In genomic region chrX:133265331-133265730, GRCh38 we compare ENCODE assay signal across 19 cellular contexts. TPM values are rescaled to one million over a fixed set of nuclear protein-coding genes. Genes with fewer than 3 reads are reported as not detected.
DNase-seq lines count a peak whose midpoint lies in the region; ATAC-seq and TF ChIP-seq lines count a peak whose summit lies in the region.
"Had no signal": no experiment of that assay in that cellular context is flagged by ENCODE, and none has a peak within 500 bp of the region (broad histone marks: within the 10 kb centered on the region; RNA-seq: fewer than 3 reads in every experiment).

No MANE protein-coding gene starts in this region.

- peak overlapping the region; percentile 24 for H4K91ac ChIP-seq in trophoblast cell (ENCODE audit: low read depth, low read length)

- H3K4me3 ChIP-seq in GM23338 (0 out of 2 replicates have a peak overlapping the region, but pooled peaks have one; percentile 22), astrocyte of the cerebellum (ENCODE audit: low read depth, low read length) (no peak overlapping the region), trophoblast cell (ENCODE audit: low read depth, low read length) (no peak overlapping the region)
- H3K4me3 ChIP-seq: spleen, stomach had no signal

- H3K27me3 Mint-ChIP-seq in GM23338 (ENCODE audit: insufficient read depth, low read depth, poor library complexity) = peaks cover 3% of the 10 kb centered on the region
- H3K27me3 Mint-ChIP-seq: activated naive CD4-positive, alpha-beta T cell treated with anti-CD3 and anti-CD28 coated beads, Interleukin-2, amount 10 ng/mL, durations not matched to agents 7 days and 5 days had no signal

- no peak for TF ChIP-seq CTCF in GM23338 (conservative IDR thresholded peaks at IDR 0.05; ENCODE audit: low read depth in 2 of 2)
- TF ChIP-seq CTCF in astrocyte of the cerebellum (IDR thresholded peaks at IDR 0.05; ENCODE audit: low read depth, low read length, missing control alignments) = no peak

- H2BK120ac ChIP-seq in trophoblast cell (ENCODE audit: insufficient read depth, low read length, poor library complexity) = peak overlapping the region; percentile 33

- H3K79me1 ChIP-seq in trophoblast cell (ENCODE audit: low read length) = no peaks in the 10 kb centered on the region

- no peak overlapping the region for H3K18ac ChIP-seq in trophoblast cell (ENCODE audit: low read length)

- no peaks in the 10 kb centered on the region for H3K36me3 ChIP-seq in GM23338 (ENCODE audit: insufficient read depth)
- no peaks in the 10 kb centered on the region for H3K36me3 ChIP-seq in trophoblast cell (ENCODE audit: control insufficient read depth in 1 of 2, insufficient read depth in 2 of 2, low read length in 2 of 2)
- H3K36me3 ChIP-seq: spleen, stomach had no signal

- H4K8ac ChIP-seq in trophoblast cell (ENCODE audit: low read depth, low read length) = no peak overlapping the region

- no peak overlapping the region for H3K4ac ChIP-seq in trophoblast cell (ENCODE audit: low read depth, low read length)

- WGBS in trophoblast cell (ENCODE audit: extremely low coverage, insufficient coverage, insufficient read length) = no CpG with 5 or more reads among the region's 13 CpGs

- no peak overlapping the region for H2BK12ac ChIP-seq in trophoblast cell (ENCODE audit: low read length)

- no peak overlapping the region for H3K9ac ChIP-seq in trophoblast cell (ENCODE audit: low read length)

- no peaks in the 10 kb centered on the region for H3K9me3 ChIP-seq in trophoblast cell (ENCODE audit: insufficient read depth, low read depth, low read length)
- H3K9me3 ChIP-seq: spleen, stomach had no signal

- no peak overlapping the region for H4K12ac ChIP-seq in trophoblast cell (ENCODE audit: low read depth, low read length)

- H3K36me3 Mint-ChIP-seq in GM23338 (ENCODE audit: low read depth) = no peaks in the 10 kb centered on the region
- H3K36me3 Mint-ChIP-seq: activated naive CD4-positive, alpha-beta T cell treated with anti-CD3 and anti-CD28 coated beads, Interleukin-2, amount 10 ng/mL, durations not matched to agents 7 days and 5 days had no signal

- no peaks in the 10 kb centered on the region for H3K9me3 Mint-ChIP-seq in GM23338
- H3K9me3 Mint-ChIP-seq: activated naive CD4-positive, alpha-beta T cell treated with anti-CD3 and anti-CD28 coated beads, Interleukin-2, amount 10 ng/mL, durations not matched to agents 7 days and 5 days had no signal

- no peak overlapping the region for H2BK5ac ChIP-seq in trophoblast cell (ENCODE audit: low read depth, low read length, poor library complexity)

- no peak overlapping the region for H3K4me3 Mint-ChIP-seq in GM23338
- H3K4me3 Mint-ChIP-seq: activated naive CD4-positive, alpha-beta T cell treated with anti-CD3 and anti-CD28 coated beads, Interleukin-2, amount 10 ng/mL, durations not matched to agents 7 days and 5 days had no signal

- H3K79me2 ChIP-seq in GM23338 (replicated peaks; ENCODE audit: insufficient read depth) (no peaks in the 10 kb centered on the region), trophoblast cell (ENCODE audit: control insufficient read depth, insufficient read depth, low read length, poor library complexity) (no peaks in the 10 kb centered on the region)

- H3K9me2 ChIP-seq in GM23338 (ENCODE audit: insufficient read depth) = no peaks in the 10 kb centered on the region

- in situ Hi-C loops in astrocyte of the cerebellum (cut with HindIII; ENCODE audit: low sequenced_read_pairs) = no loop called here

- no peak overlapping the region for H3K23ac ChIP-seq in trophoblast cell (ENCODE audit: low read length)

- no peaks in the 10 kb centered on the region for H4K20me1 ChIP-seq in GM23338 (replicated peaks; ENCODE audit: insufficient read depth)

- 0 out of 2 replicates have a peak, but pooled peaks cover 2% of the 10 kb centered on the region for H3F3A ChIP-seq in GM23338 (replicated peaks; ENCODE audit: low read depth)

- ATAC-seq in GM23338 (peak; percentile 93), HG03039 (IDR thresholded peaks at IDR 0.05; ENCODE audit: unreplicated experiment) (no peak), GM21528 (IDR thresholded peaks at IDR 0.05; ENCODE audit: low FRiP score, unreplicated experiment) (no peak)
- ATAC-seq: PC-3, SK-N-SH treated with all-trans-retinoic acid at 6 μM for 48 hours had no signal

- H3K14ac ChIP-seq in trophoblast cell (ENCODE audit: low read length) = no peak overlapping the region

- H3K4me1 ChIP-seq in GM23338 (ENCODE audit: insufficient read depth) (peaks cover 8% of the 10 kb centered on the region), trophoblast cell (ENCODE audit: control insufficient read depth in 1 of 2, insufficient read depth in 2 of 2, low read length in 2 of 2) (peaks cover 0 to 6% of the 10 kb centered on the region in 2 experiments)
- H3K4me1 ChIP-seq: spleen, stomach had no signal

- H3K27ac Mint-ChIP-seq in GM23338 = no peak overlapping the region
- H3K27ac Mint-ChIP-seq: activated naive CD4-positive, alpha-beta T cell treated with anti-CD3 and anti-CD28 coated beads, Interleukin-2, amount 10 ng/mL, durations not matched to agents 7 days and 5 days had no signal

- H3K27ac ChIP-seq in GM23338 (ENCODE audit: low read depth) = no peak overlapping the region; the same call in 1 of the 2 replicates
- peak overlapping the region; percentile 53 for H3K27ac ChIP-seq in trophoblast cell (ENCODE audit: low read depth, low read length)
- H3K27ac ChIP-seq: epithelial cell of prostate, spleen, stomach had no signal

- H3K4me1 Mint-ChIP-seq in GM23338 = peaks cover 26% of the 10 kb centered on the region
- H3K4me1 Mint-ChIP-seq: activated naive CD4-positive, alpha-beta T cell treated with anti-CD3 and anti-CD28 coated beads, Interleukin-2, amount 10 ng/mL, durations not matched to agents 7 days and 5 days had no signal

- H3K4me2 ChIP-seq in GM23338 = peak overlapping the region; percentile 68
- H3K4me2 ChIP-seq in trophoblast cell (ENCODE audit: low read length) = peak overlapping the region; percentile 31

- H3K27me3 ChIP-seq in GM23338 (ENCODE audit: insufficient read depth) = no peaks in the 10 kb centered on the region
- no peaks in the 10 kb centered on the region for H3K27me3 ChIP-seq in trophoblast cell (ENCODE audit: insufficient read depth, low read length)
- H3K27me3 ChIP-seq: spleen, stomach had no signal

- no peak overlapping the region for H2AK5ac ChIP-seq in trophoblast cell (ENCODE audit: low read length)

- H2AFZ ChIP-seq in GM23338 (no peak overlapping the region), trophoblast cell (ENCODE audit: insufficient read depth, low read length, poor library complexity) (no peak overlapping the region)

- DNase-seq in GM23338 (ENCODE audit: low spot score) (peak; percentile 91), astrocyte of the cerebellum (ENCODE audit: low read depth) (peak; percentile 13), iPS-NIHi7 (ENCODE audit: extremely low spot score) (peak; percentile 93), trophoblast cell (peak; percentile 32 to 66), NCI-H2196 treated with DMSO at 0.1 percent for 48 hours (lab: John Stamatoyannopoulos, UW; ENCODE audit: unreplicated experiment) (no peak), GM19238 (ENCODE audit: insufficient read length, low spot score) (no peak)
- DNase-seq: activated naive CD4-positive, alpha-beta T cell treated with anti-CD3 and anti-CD28 coated beads, Interleukin-2, amount 10 ng/mL, durations not matched to agents 7 days and 5 days; caudate nucleus; Kasumi-1; NCI-H146; NCI-H526; PC-3; spleen; stomach had no signal

RNA-seq across cellular contexts. Expression of gene TFDP3, which starts 47.2 kb away (rescaled TPM):
- total RNA-seq in GM23338 (2014; rRNA removed; shearing (Covaris generic)) = not detected in 2 replicates
- polyA plus RNA-seq in GM23338 (2016; fragmentation: Nextera tagmentation; extraction: Ambion mirVana) = not detected in 2 replicates
- not detected in 2 replicates for polyA plus RNA-seq in trophoblast cell (2013)
- total RNA-seq: lower leg skin, PC-3, spleen, stomach had no signal
- polyA plus RNA-seq: spleen, stomach had no signal

Comparison
In these comparisons a context has a peak if more than half of its experiments do, and no peak if none do; other contexts are left out.
1. DNase-seq: peak in GM23338 (single experiment), astrocyte of the cerebellum (single experiment), iPS-NIHi7 (single experiment) and trophoblast cell (2 of 2); none in NCI-H2196 treated with DMSO at 0.1 percent for 48 hours (single experiment) and GM19238 (single experiment).